ENCODE assay signal across 1 cellular context in the genomic region with DNA sequence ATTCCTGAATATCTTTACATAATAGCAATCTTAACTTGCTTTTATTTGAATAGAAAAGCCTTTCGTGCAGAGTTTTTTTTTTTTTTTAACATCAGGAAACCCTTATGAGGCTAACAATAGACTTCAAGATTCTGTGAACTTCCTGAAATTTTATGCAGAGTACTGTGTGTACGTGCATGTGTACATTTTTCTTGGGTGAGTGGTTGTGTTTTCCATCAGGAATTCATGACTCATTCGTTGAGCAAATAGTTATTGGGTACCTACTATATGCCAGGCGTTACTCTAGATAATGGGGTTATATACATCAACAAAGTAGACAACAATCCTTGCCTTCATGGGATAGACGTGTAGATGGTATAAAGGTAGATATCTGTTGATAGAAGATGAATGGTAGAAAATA.
TF ChIP-seq lines count a peak whose summit lies in the region.

No MANE protein-coding gene starts in this region.

TF ChIP-seq in HepG2, 621 proteins besides CTCF, POLR2A, EP300 and RAD21 (continued from another document and continues in another):
- TF ChIP-seq, protein P1, sequence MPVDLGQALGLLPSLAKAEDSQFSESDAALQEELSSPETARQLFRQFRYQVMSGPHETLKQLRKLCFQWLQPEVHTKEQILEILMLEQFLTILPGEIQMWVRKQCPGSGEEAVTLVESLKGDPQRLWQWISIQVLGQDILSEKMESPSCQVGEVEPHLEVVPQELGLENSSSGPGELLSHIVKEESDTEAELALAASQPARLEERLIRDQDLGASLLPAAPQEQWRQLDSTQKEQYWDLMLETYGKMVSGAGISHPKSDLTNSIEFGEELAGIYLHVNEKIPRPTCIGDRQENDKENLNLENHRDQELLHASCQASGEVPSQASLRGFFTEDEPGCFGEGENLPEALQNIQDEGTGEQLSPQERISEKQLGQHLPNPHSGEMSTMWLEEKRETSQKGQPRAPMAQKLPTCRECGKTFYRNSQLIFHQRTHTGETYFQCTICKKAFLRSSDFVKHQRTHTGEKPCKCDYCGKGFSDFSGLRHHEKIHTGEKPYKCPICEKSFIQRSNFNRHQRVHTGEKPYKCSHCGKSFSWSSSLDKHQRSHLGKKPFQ (CRISPR knock-in tag; IDR thresholded peaks at IDR 0.05; ENCODE audit: insufficient replicate concordance) = no peak
- TF ChIP-seq SETDB1 (CRISPR knock-in tag; IDR thresholded peaks at IDR 0.05; ENCODE audit: borderline replicate concordance) (no peak), MAFG (CRISPR knock-in tag; IDR thresholded peaks at IDR 0.05) (no peak), PTBP1 (IDR thresholded peaks at IDR 0.05; ENCODE audit: low read depth, low read length, poor library complexity, severe bottlenecking) (no peak), RXRB (CRISPR knock-in tag; IDR thresholded peaks at IDR 0.05; ENCODE audit: borderline replicate concordance) (0 out of 2 replicates have a peak, but pooled peaks have one; percentile 35), ZFP82 (CRISPR knock-in tag; IDR thresholded peaks at IDR 0.05; ENCODE audit: borderline replicate concordance) (no peak), ZNF652 (CRISPR knock-in tag; IDR thresholded peaks at IDR 0.05; ENCODE audit: borderline replicate concordance, low read depth) (0 out of 2 replicates have a peak, but pooled peaks have one; percentile 16), SP140L (CRISPR knock-in tag; IDR thresholded peaks at IDR 0.05; ENCODE audit: borderline replicate concordance) (no peak), ZNF83 (CRISPR knock-in tag; IDR thresholded peaks at IDR 0.05; ENCODE audit: borderline replicate concordance) (no peak), PAX8 (CRISPR knock-in tag; IDR thresholded peaks at IDR 0.05; ENCODE audit: borderline replicate concordance) (no peak), SIX1 (CRISPR knock-in tag; IDR thresholded peaks at IDR 0.05; ENCODE audit: borderline replicate concordance) (0 out of 2 replicates have a peak, but pooled peaks have one; percentile 3), ZBTB7A (CRISPR knock-in tag; IDR thresholded peaks at IDR 0.05) (no peak), PRPF4 (IDR thresholded peaks at IDR 0.05; ENCODE audit: low read depth, low read length, poor library complexity, severe bottlenecking) (no peak), DR1 (CRISPR knock-in tag; IDR thresholded peaks at IDR 0.05) (no peak), RARA (CRISPR knock-in tag; IDR thresholded peaks at IDR 0.05) (peak; percentile 58), GABPA (IDR thresholded peaks at IDR 0.05; ENCODE audit: low read depth, low read length) (no peak), GABPA (CRISPR knock-in tag; IDR thresholded peaks at IDR 0.05; ENCODE audit: low read depth) (peak; percentile 32; the same call in 1 of the 2 replicates), EEA1 (CRISPR knock-in tag; IDR thresholded peaks at IDR 0.05; ENCODE audit: borderline replicate concordance) (no peak), SMARCE1 (IDR thresholded peaks at IDR 0.05; ENCODE audit: borderline replicate concordance) (peak; percentile 73; the same call in 1 of the 2 replicates), ZSCAN30 (CRISPR knock-in tag; IDR thresholded peaks at IDR 0.05) (no peak), FOXK1 (CRISPR knock-in tag; IDR thresholded peaks at IDR 0.05; ENCODE audit: borderline replicate concordance, low read depth) (peak; percentile 86; the same call in 1 of the 2 replicates), ZNF251 (CRISPR knock-in tag; IDR thresholded peaks at IDR 0.05) (no peak)
- TF ChIP-seq, protein P2, sequence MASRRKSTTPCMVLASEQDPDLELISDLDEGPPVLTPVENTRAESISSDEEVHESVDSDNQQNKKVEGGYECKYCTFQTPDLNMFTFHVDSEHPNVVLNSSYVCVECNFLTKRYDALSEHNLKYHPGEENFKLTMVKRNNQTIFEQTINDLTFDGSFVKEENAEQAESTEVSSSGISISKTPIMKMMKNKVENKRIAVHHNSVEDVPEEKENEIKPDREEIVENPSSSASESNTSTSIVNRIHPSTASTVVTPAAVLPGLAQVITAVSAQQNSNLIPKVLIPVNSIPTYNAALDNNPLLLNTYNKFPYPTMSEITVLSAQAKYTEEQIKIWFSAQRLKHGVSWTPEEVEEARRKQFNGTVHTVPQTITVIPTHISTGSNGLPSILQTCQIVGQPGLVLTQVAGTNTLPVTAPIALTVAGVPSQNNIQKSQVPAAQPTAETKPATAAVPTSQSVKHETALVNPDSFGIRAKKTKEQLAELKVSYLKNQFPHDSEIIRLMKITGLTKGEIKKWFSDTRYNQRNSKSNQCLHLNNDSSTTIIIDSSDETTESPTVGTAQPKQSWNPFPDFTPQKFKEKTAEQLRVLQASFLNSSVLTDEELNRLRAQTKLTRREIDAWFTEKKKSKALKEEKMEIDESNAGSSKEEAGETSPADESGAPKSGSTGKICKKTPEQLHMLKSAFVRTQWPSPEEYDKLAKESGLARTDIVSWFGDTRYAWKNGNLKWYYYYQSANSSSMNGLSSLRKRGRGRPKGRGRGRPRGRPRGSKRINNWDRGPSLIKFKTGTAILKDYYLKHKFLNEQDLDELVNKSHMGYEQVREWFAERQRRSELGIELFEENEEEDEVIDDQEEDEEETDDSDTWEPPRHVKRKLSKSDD (CRISPR knock-in tag; IDR thresholded peaks at IDR 0.05; ENCODE audit: low read depth) = no peak
- TF ChIP-seq, protein P3, sequence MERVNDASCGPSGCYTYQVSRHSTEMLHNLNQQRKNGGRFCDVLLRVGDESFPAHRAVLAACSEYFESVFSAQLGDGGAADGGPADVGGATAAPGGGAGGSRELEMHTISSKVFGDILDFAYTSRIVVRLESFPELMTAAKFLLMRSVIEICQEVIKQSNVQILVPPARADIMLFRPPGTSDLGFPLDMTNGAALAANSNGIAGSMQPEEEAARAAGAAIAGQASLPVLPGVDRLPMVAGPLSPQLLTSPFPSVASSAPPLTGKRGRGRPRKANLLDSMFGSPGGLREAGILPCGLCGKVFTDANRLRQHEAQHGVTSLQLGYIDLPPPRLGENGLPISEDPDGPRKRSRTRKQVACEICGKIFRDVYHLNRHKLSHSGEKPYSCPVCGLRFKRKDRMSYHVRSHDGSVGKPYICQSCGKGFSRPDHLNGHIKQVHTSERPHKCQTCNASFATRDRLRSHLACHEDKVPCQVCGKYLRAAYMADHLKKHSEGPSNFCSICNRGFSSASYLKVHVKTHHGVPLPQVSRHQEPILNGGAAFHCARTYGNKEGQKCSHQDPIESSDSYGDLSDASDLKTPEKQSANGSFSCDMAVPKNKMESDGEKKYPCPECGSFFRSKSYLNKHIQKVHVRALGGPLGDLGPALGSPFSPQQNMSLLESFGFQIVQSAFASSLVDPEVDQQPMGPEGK (CRISPR knock-in tag; IDR thresholded peaks at IDR 0.05) = no peak
- TF ChIP-seq, protein P4, sequence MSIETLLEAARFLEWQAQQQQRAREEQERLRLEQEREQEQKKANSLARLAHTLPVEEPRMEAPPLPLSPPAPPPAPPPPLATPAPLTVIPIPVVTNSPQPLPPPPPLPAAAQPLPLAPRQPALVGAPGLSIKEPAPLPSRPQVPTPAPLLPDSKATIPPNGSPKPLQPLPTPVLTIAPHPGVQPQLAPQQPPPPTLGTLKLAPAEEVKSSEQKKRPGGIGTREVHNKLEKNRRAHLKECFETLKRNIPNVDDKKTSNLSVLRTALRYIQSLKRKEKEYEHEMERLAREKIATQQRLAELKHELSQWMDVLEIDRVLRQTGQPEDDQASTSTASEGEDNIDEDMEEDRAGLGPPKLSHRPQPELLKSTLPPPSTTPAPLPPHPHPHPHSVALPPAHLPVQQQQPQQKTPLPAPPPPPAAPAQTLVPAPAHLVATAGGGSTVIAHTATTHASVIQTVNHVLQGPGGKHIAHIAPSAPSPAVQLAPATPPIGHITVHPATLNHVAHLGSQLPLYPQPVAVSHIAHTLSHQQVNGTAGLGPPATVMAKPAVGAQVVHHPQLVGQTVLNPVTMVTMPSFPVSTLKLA (IDR thresholded peaks at IDR 0.05) = no peak
- TF ChIP-seq, protein P5, sequence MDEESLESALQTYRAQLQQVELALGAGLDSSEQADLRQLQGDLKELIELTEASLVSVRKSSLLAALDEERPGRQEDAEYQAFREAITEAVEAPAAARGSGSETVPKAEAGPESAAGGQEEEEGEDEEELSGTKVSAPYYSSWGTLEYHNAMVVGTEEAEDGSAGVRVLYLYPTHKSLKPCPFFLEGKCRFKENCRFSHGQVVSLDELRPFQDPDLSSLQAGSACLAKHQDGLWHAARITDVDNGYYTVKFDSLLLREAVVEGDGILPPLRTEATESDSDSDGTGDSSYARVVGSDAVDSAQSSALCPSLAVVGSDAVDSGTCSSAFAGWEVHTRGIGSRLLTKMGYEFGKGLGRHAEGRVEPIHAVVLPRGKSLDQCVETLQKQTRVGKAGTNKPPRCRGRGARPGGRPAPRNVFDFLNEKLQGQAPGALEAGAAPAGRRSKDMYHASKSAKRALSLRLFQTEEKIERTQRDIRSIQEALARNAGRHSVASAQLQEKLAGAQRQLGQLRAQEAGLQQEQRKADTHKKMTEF (CRISPR knock-in tag; IDR thresholded peaks at IDR 0.05) = peak; percentile 63; the same call in 1 of the 2 replicates
- TF ChIP-seq, protein P6, sequence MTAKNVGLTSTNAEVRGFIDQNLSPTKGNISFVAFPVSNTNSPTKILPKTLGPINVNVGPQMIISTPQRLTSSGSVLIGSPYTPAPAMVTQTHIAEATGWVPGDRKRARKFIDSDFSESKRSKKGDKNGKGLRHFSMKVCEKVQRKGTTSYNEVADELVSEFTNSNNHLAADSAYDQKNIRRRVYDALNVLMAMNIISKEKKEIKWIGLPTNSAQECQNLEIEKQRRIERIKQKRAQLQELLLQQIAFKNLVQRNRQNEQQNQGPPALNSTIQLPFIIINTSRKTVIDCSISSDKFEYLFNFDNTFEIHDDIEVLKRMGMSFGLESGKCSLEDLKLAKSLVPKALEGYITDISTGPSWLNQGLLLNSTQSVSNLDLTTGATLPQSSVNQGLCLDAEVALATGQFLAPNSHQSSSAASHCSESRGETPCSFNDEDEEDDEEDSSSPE (CRISPR knock-in tag; IDR thresholded peaks at IDR 0.05) = no peak
- TF ChIP-seq, protein P7, sequence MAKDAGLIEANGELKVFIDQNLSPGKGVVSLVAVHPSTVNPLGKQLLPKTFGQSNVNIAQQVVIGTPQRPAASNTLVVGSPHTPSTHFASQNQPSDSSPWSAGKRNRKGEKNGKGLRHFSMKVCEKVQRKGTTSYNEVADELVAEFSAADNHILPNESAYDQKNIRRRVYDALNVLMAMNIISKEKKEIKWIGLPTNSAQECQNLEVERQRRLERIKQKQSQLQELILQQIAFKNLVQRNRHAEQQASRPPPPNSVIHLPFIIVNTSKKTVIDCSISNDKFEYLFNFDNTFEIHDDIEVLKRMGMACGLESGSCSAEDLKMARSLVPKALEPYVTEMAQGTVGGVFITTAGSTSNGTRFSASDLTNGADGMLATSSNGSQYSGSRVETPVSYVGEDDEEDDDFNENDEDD (CRISPR knock-in tag; IDR thresholded peaks at IDR 0.05; ENCODE audit: borderline replicate concordance) = no peak
- TF ChIP-seq, protein P8, sequence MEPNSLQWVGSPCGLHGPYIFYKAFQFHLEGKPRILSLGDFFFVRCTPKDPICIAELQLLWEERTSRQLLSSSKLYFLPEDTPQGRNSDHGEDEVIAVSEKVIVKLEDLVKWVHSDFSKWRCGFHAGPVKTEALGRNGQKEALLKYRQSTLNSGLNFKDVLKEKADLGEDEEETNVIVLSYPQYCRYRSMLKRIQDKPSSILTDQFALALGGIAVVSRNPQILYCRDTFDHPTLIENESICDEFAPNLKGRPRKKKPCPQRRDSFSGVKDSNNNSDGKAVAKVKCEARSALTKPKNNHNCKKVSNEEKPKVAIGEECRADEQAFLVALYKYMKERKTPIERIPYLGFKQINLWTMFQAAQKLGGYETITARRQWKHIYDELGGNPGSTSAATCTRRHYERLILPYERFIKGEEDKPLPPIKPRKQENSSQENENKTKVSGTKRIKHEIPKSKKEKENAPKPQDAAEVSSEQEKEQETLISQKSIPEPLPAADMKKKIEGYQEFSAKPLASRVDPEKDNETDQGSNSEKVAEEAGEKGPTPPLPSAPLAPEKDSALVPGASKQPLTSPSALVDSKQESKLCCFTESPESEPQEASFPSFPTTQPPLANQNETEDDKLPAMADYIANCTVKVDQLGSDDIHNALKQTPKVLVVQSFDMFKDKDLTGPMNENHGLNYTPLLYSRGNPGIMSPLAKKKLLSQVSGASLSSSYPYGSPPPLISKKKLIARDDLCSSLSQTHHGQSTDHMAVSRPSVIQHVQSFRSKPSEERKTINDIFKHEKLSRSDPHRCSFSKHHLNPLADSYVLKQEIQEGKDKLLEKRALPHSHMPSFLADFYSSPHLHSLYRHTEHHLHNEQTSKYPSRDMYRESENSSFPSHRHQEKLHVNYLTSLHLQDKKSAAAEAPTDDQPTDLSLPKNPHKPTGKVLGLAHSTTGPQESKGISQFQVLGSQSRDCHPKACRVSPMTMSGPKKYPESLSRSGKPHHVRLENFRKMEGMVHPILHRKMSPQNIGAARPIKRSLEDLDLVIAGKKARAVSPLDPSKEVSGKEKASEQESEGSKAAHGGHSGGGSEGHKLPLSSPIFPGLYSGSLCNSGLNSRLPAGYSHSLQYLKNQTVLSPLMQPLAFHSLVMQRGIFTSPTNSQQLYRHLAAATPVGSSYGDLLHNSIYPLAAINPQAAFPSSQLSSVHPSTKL (CRISPR knock-in tag; IDR thresholded peaks at IDR 0.05) = peak; percentile 89
- TF ChIP-seq, protein P9, sequence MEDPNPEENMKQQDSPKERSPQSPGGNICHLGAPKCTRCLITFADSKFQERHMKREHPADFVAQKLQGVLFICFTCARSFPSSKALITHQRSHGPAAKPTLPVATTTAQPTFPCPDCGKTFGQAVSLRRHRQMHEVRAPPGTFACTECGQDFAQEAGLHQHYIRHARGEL (CRISPR knock-in tag; IDR thresholded peaks at IDR 0.05) = no peak
- TF ChIP-seq, protein P10, sequence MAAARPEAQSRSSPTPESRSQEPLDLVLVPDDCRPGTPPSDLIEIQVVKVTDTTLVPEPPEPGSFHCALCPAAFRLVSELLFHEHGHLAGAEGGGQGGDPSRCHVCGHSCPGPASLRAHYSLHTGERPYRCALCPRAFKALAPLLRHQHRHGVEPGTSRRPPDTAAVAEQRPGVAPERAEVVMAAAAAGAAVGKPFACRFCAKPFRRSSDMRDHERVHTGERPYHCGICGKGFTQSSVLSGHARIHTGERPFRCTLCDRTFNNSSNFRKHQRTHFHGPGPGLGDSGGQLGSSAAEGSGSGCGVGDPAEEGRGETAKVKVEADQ (CRISPR knock-in tag; IDR thresholded peaks at IDR 0.05; ENCODE audit: borderline replicate concordance) = no peak
- TF ChIP-seq, protein P11, sequence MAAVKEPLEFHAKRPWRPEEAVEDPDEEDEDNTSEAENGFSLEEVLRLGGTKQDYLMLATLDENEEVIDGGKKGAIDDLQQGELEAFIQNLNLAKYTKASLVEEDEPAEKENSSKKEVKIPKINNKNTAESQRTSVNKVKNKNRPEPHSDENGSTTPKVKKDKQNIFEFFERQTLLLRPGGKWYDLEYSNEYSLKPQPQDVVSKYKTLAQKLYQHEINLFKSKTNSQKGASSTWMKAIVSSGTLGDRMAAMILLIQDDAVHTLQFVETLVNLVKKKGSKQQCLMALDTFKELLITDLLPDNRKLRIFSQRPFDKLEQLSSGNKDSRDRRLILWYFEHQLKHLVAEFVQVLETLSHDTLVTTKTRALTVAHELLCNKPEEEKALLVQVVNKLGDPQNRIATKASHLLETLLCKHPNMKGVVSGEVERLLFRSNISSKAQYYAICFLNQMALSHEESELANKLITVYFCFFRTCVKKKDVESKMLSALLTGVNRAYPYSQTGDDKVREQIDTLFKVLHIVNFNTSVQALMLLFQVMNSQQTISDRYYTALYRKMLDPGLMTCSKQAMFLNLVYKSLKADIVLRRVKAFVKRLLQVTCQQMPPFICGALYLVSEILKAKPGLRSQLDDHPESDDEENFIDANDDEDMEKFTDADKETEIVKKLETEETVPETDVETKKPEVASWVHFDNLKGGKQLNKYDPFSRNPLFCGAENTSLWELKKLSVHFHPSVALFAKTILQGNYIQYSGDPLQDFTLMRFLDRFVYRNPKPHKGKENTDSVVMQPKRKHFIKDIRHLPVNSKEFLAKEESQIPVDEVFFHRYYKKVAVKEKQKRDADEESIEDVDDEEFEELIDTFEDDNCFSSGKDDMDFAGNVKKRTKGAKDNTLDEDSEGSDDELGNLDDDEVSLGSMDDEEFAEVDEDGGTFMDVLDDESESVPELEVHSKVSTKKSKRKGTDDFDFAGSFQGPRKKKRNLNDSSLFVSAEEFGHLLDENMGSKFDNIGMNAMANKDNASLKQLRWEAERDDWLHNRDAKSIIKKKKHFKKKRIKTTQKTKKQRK (IDR thresholded peaks at IDR 0.05; ENCODE audit: low read length) = no peak
